ENCODE assay signal across 8 cellular contexts in genomic region chr13:36998624-36999041, GRCh38. TPM values are rescaled to one million over a fixed set of nuclear protein-coding genes. Genes with fewer than 3 reads are reported as not detected.
A peak's percentile ranks its signal among the peaks of the same experiment; 100 is the strongest.
DNase-seq lines count a peak whose midpoint lies in the region; ATAC-seq and TF ChIP-seq lines count a peak whose summit lies in the region.

No MANE protein-coding gene starts in this region.

- no peaks in the 10 kb centered on the region for H3K9me3 ChIP-seq in T-helper 17 cell (ENCODE audit: control insufficient read depth, low read length, poor library complexity, severe bottlenecking)
- H3K9me3 ChIP-seq in mammary epithelial cell (replicated peaks; ENCODE audit: insufficient read depth, low read length) = no peaks in the 10 kb centered on the region

- H4K20me1 ChIP-seq in mammary epithelial cell (ENCODE audit: insufficient read depth, low read length) = no peaks in the 10 kb centered on the region

- peaks cover 7% of the 10 kb centered on the region for H3K4me1 ChIP-seq in mammary epithelial cell (ENCODE audit: insufficient read depth, low read length)

- peaks cover 39% of the 10 kb centered on the region for H3K4me1 Mint-ChIP-seq in T-helper 17 cell

- peak overlapping the region; percentile 89 for H2AFZ ChIP-seq in mammary epithelial cell (ENCODE audit: low read depth, low read length)

- peaks cover 5% of the 10 kb centered on the region for H3K36me3 Mint-ChIP-seq in T-helper 17 cell (ENCODE audit: low read depth)

- BruUV-seq in mammary epithelial cell (replicated peaks; lab: Mats Ljungman, UMichigan) = no TSS peak

- no peak for ATAC-seq in T-helper 17 cell
- ATAC-seq in HG03520 (IDR thresholded peaks at IDR 0.05; ENCODE audit: unreplicated experiment) = no peak
- no peak for ATAC-seq in HG02840 (IDR thresholded peaks at IDR 0.05; ENCODE audit: low FRiP score, unreplicated experiment)

- H3K27ac ChIP-seq in mammary epithelial cell (ENCODE audit: insufficient read depth, low read depth, low read length) = peak overlapping the region; percentile 74

- no peaks in the 10 kb centered on the region for H3K27me3 Mint-ChIP-seq in T-helper 17 cell

- H3K27ac Mint-ChIP-seq in T-helper 17 cell = peak overlapping the region; percentile 100

- CTCF ChIA-PET in mammary epithelial cell (lab: Charles Lee; ENCODE audit: low non-redundant PET) = interaction anchor here (0.7 kb wide), 1 partner anchor 14 kb away, joined by 3 read pairs; no protein-coding TSS in a partner anchor

- DNase-seq in NCI-H524 (lab: John Stamatoyannopoulos, UW) (peak; percentile 34 to 47), NCI-H524 treated with DMSO at 0.1 percent for 48 hours (lab: John Stamatoyannopoulos, UW) (no peak), T-helper 17 cell (no peak), mammary epithelial cell (peak; percentile 5), left kidney (ENCODE audit: low read depth, low spot score) (peak; percentile 64)
- peak; percentile 10 for DNase-seq in stimulated activated CD8-positive, alpha-beta memory T cell treated with anti-CD3 and anti-CD28 coated beads, Interleukin-12 subunit alpha, Interleukin-12 subunit beta, amount 100 ng/mL, for 1 hour (ENCODE audit: low read depth)

- no peaks in the 10 kb centered on the region for H3K27me3 ChIP-seq in mammary epithelial cell (ENCODE audit: insufficient read depth, low read length)

- in situ Hi-C loops in mammary epithelial cell (cut with MboI; ENCODE audit: low sequenced_read_pairs in 2 of 2) = loop anchor here (25.0 kb wide), 3 partner anchors 161 to 661 kb away; partner anchors contain the start of genes CCNA1 (in 2 of the 2) and SPART (in 2 of the 2)

- intact Hi-C loops in mammary epithelial cell (cut with micrococcal nuclease) = loop anchor here (2.0 to 10.0 kb wide), 3 partner anchors 70 to 714 kb away; no protein-coding TSS in a partner anchor

- H3K4me3 ChIP-seq in mammary epithelial cell (replicated peaks in 1 of 3; ENCODE audit: insufficient read depth in 1 of 3, low read depth in 2 of 3, low read length in 3 of 3) = peak overlapping the region; percentile 76 to 93 (median 90)

- 8% methylated on average over 8 of the region's 21 CpGs for WGBS in mammary epithelial cell (ENCODE audit: low coverage, missing lambda C conversion rate)

- H3K4me3 Mint-ChIP-seq in T-helper 17 cell = peak overlapping the region; percentile 99

- peak overlapping the region; percentile 93 for H3K9ac ChIP-seq in mammary epithelial cell (ENCODE audit: insufficient read depth, low read length)

- no peak for TF ChIP-seq CTCF in mammary epithelial cell (conservative IDR thresholded peaks at IDR 0.05 in 1 of 2, IDR thresholded peaks at IDR 0.05 in 1 of 2; ENCODE audit: extremely low read depth in 1 of 2, insufficient read depth in 1 of 2, low read depth in 1 of 2, low read length in 2 of 2)

- H3K36me3 ChIP-seq in mammary epithelial cell (ENCODE audit: insufficient read depth, low read length) = peaks cover 12% of the 10 kb centered on the region

- peak overlapping the region; percentile 92 for H3K4me2 ChIP-seq in mammary epithelial cell (ENCODE audit: insufficient read depth, low read depth, low read length)

- dilution Hi-C loops in mammary epithelial cell (cut with HindIII; ENCODE audit: low sequenced_read_pairs) = no loop called here

- H3K79me2 ChIP-seq in mammary epithelial cell (ENCODE audit: insufficient read depth, low read length) = peaks cover 75% of the 10 kb centered on the region

RNA-seq across cellular contexts. Expression of gene ALG5, which starts 0.5 kb away (rescaled TPM):
- total RNA-seq in T-helper 17 cell = 10 to 100 TPM; 16.9 to 18.1 TPM
- 10 to 100 TPM; 27.7 to 37.5 TPM for total RNA-seq in mammary epithelial cell
- 29.4 TPM for polyA plus RNA-seq in mammary epithelial cell
- polyA minus RNA-seq in mammary epithelial cell = 15.6 TPM

RNA-seq across cellular contexts. Expression of gene EXOSC8, which starts 2.0 kb away (rescaled TPM):
- 10 to 100 TPM; 30.7 to 48.1 TPM for total RNA-seq in T-helper 17 cell
- 10 to 100 TPM; 34.0 to 76.5 TPM for total RNA-seq in mammary epithelial cell
- polyA plus RNA-seq in mammary epithelial cell = 39.4 TPM
- 30.4 TPM for polyA minus RNA-seq in mammary epithelial cell

Comparison
In these comparisons a context has a peak if more than half of its experiments do, and no peak if none do; other contexts are left out.
1. DNase-seq: peak in NCI-H524 (2 of 2), mammary epithelial cell (single experiment), left kidney (single experiment) and stimulated activated CD8-positive, alpha-beta memory T cell treated with anti-CD3 and anti-CD28 coated beads, Interleukin-12 subunit alpha, Interleukin-12 subunit beta, amount 100 ng/mL, for 1 hour (single experiment); none in NCI-H524 treated with DMSO at 0.1 percent for 48 hours (single experiment) and T-helper 17 cell (0 of 3).